Comparison of ENCODE assay signal across 9 cellular contexts in genomic region chr1:204230211-204230610, GRCh38. TPM values are rescaled to one million over a fixed set of nuclear protein-coding genes. Genes with fewer than 3 reads are reported as not detected.
"Had no signal": no experiment of that assay in that cellular context is flagged by ENCODE, and none has a peak within 500 bp of the region (broad histone marks: within the 10 kb centered on the region; RNA-seq: fewer than 3 reads in every experiment).

No MANE protein-coding gene starts in this region.

- H3K9ac ChIP-seq: GM23248 had no signal

- H3K36me3 ChIP-seq: HAP-1 had no signal

- H3K4me3 ChIP-seq: GM23248, HAP-1, K562 had no signal

- H3K27ac ChIP-seq: GM23248 had no signal

- ATAC-seq: HCT116, K562 had no signal

- H2AFZ ChIP-seq: GM23248 had no signal

- H3K4me1 ChIP-seq: HAP-1 had no signal

- H3K9me3 ChIP-seq: HAP-1 had no signal

- DNase-seq: GM23248, GOT3, H7, HFFc6, IMR-90 had no signal

RNA-seq across cellular contexts. Expression of gene GOLT1A, which starts 16.4 kb away (rescaled TPM):
- total RNA-seq: GM23248, H4, HFFc6, IMR-90, K562 had no signal
- polyA plus RNA-seq: GM23248, K562 had no signal

RNA-seq across cellular contexts. Expression of gene KISS1, which starts 33.9 kb away (rescaled TPM):
- total RNA-seq: GM23248, H4, H7, K562 had no signal
- polyA plus RNA-seq: GM23248 had no signal
